Comparison of ENCODE assay signal across 8 cellular contexts in the genomic region with DNA sequence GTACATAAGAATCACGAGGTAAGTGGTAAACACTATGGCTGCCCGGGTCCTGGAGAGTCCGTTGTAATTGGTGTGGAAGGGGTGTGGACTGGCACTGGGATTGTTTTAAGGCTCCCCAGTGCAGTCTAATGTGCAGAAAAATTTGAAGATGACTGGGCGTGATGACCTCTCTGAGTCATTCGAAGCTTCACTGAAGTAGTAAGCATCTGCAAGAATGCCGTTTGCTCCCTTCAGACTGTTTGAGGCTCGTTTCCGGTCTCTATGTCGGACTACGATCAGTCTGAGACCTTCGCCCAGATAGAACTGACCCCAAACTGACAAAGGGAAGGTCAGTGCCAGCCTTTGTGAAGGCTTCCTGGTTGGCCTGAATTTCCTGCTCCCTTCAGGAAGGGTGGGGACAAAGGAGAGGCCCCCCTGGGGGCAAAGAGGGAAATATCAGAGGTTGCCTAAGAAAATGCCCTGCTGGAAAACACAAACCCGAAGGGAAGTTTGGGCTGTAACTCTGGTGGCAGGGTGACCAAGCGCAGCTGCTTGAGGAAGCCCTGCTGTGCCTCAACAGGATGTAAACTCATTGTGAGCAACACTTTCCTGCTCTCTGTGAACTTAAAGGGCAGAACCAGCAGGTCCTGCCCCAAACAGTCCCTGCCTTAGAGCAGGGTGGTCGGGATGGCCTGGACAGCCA. TPM values are rescaled to one million over a fixed set of nuclear protein-coding genes. Genes with fewer than 3 reads are reported as not detected.
DNase-seq lines count a peak whose midpoint lies in the region; ATAC-seq lines count a peak whose summit lies in the region.

No MANE protein-coding gene starts in this region.

- H3K36me3 Mint-ChIP-seq in activated T-cell treated with anti-CD3 and anti-CD28 coated beads, Interleukin-2, amount 50 U/mL, for 24 hours (ENCODE audit: low read depth), result no peaks in the 10 kb centered on the region

- no peaks in the 10 kb centered on the region for H3K27me3 Mint-ChIP-seq in activated T-cell treated with anti-CD3 and anti-CD28 coated beads, Interleukin-2, amount 50 U/mL, for 24 hours

- peak; percentile 47 for DNase-seq in activated T-cell treated with anti-CD3 and anti-CD28 coated beads, Interleukin-2, amount 50 U/mL, for 24 hours
- DNase-seq in left cardiac atrium (peak; percentile 59), NCI-H510A (lab: John Stamatoyannopoulos, UW) (no peak), cortex of kidney (lab: John Stamatoyannopoulos, UW) (no peak)
- peak; percentile 22 for DNase-seq in stimulated activated CD4-positive, alpha-beta T cell treated with anti-CD3 and anti-CD28 coated beads, Interleukin-4, amount 100 ng/mL, for 24 hours

- peak overlapping the region; percentile 49 for H3K4me3 Mint-ChIP-seq in activated T-cell treated with anti-CD3 and anti-CD28 coated beads, Interleukin-2, amount 50 U/mL, for 24 hours

- intact Hi-C loops in left cardiac atrium (cut with DNase I), result no loop called here

- ATAC-seq in GM18511 (IDR thresholded peaks at IDR 0.05; ENCODE audit: unreplicated experiment) (peak; percentile 70), HG03565 (IDR thresholded peaks at IDR 0.05; ENCODE audit: unreplicated experiment) (peak; percentile 59), left cardiac atrium (peak; percentile 60 to 74), GM18870 (IDR thresholded peaks at IDR 0.05; ENCODE audit: unreplicated experiment) (no peak)

- H3K9me3 Mint-ChIP-seq in activated T-cell treated with anti-CD3 and anti-CD28 coated beads, Interleukin-2, amount 50 U/mL, for 24 hours, result no peaks in the 10 kb centered on the region

- peaks cover 67% of the 10 kb centered on the region for H3K4me1 Mint-ChIP-seq in activated T-cell treated with anti-CD3 and anti-CD28 coated beads, Interleukin-2, amount 50 U/mL, for 24 hours (ENCODE audit: low read depth)

- peak overlapping the region; percentile 91 for H3K27ac Mint-ChIP-seq in activated T-cell treated with anti-CD3 and anti-CD28 coated beads, Interleukin-2, amount 50 U/mL, for 24 hours

RNA-seq across cellular contexts. Expression of a gene that starts 34.6 kb away (rescaled TPM):
- 10 to 100 TPM; 11.4 to 16.0 TPM for total RNA-seq in left cardiac atrium

RNA-seq across cellular contexts. Expression of a gene that starts 34.8 kb away (rescaled TPM):
- 10 to 100 TPM; 11.0 to 13.2 TPM for total RNA-seq in left cardiac atrium

Comparison
In these comparisons a context has a peak if more than half of its experiments do, and no peak if none do; other contexts are left out.
1. DNase-seq: peak in activated T-cell treated with anti-CD3 and anti-CD28 coated beads, Interleukin-2, amount 50 U/mL, for 24 hours (single experiment), left cardiac atrium (single experiment) and stimulated activated CD4-positive, alpha-beta T cell treated with anti-CD3 and anti-CD28 coated beads, Interleukin-4, amount 100 ng/mL, for 24 hours (single experiment); none in NCI-H510A (single experiment) and cortex of kidney (single experiment).